1 cellular context compared by ENCODE assay signal in genomic region chr20:37270586-37271420, GRCh38.
TF ChIP-seq lines count a peak whose summit lies in the region.

No MANE protein-coding gene starts in this region.

TF ChIP-seq in K562, 482 proteins besides CTCF, POLR2A, EP300 and RAD21 (continued from another document):
- TF ChIP-seq, protein P1, sequence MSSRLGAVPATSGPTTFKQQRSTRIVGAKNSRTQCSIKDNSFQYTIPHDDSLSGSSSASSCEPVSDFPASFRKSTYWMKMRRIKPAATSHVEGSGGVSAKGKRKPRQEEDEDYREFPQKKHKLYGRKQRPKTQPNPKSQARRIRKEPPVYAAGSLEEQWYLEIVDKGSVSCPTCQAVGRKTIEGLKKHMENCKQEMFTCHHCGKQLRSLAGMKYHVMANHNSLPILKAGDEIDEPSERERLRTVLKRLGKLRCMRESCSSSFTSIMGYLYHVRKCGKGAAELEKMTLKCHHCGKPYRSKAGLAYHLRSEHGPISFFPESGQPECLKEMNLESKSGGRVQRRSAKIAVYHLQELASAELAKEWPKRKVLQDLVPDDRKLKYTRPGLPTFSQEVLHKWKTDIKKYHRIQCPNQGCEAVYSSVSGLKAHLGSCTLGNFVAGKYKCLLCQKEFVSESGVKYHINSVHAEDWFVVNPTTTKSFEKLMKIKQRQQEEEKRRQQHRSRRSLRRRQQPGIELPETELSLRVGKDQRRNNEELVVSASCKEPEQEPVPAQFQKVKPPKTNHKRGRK (tag; IDR thresholded peaks at IDR 0.05) = no peak
- TF ChIP-seq, protein P2, sequence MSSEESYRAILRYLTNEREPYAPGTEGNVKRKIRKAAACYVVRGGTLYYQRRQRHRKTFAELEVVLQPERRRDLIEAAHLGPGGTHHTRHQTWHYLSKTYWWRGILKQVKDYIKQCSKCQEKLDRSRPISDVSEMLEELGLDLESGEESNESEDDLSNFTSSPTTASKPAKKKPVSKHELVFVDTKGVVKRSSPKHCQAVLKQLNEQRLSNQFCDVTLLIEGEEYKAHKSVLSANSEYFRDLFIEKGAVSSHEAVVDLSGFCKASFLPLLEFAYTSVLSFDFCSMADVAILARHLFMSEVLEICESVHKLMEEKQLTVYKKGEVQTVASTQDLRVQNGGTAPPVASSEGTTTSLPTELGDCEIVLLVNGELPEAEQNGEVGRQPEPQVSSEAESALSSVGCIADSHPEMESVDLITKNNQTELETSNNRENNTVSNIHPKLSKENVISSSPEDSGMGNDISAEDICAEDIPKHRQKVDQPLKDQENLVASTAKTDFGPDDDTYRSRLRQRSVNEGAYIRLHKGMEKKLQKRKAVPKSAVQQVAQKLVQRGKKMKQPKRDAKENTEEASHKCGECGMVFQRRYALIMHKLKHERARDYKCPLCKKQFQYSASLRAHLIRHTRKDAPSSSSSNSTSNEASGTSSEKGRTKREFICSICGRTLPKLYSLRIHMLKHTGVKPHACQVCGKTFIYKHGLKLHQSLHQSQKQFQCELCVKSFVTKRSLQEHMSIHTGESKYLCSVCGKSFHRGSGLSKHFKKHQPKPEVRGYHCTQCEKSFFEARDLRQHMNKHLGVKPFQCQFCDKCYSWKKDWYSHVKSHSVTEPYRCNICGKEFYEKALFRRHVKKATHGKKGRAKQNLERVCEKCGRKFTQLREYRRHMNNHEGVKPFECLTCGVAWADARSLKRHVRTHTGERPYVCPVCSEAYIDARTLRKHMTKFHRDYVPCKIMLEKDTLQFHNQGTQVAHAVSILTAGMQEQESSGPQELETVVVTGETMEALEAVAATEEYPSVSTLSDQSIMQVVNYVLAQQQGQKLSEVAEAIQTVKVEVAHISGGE (CRISPR knock-in tag; IDR thresholded peaks at IDR 0.05) = no peak
- TF ChIP-seq ZNF280A (IDR thresholded peaks at IDR 0.05; ENCODE audit: low read depth, partially characterized antibody) = no peak
- TF ChIP-seq NR2C1 (IDR thresholded peaks at IDR 0.05) = peak; percentile 84
- peak; percentile 90 for TF ChIP-seq NR2C1 (tag; IDR thresholded peaks at IDR 0.05)
- no peak for TF ChIP-seq LARP7 (IDR thresholded peaks at IDR 0.05)
- TF ChIP-seq, protein P3, sequence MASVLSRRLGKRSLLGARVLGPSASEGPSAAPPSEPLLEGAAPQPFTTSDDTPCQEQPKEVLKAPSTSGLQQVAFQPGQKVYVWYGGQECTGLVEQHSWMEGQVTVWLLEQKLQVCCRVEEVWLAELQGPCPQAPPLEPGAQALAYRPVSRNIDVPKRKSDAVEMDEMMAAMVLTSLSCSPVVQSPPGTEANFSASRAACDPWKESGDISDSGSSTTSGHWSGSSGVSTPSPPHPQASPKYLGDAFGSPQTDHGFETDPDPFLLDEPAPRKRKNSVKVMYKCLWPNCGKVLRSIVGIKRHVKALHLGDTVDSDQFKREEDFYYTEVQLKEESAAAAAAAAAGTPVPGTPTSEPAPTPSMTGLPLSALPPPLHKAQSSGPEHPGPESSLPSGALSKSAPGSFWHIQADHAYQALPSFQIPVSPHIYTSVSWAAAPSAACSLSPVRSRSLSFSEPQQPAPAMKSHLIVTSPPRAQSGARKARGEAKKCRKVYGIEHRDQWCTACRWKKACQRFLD (CRISPR knock-in tag; IDR thresholded peaks at IDR 0.05) = peak; percentile 56; the same call in 1 of the 2 replicates
- TF ChIP-seq XRCC4 (IDR thresholded peaks at IDR 0.05; ENCODE audit: extremely low read depth, insufficient read depth, insufficient read length) = no peak
- TF ChIP-seq IFI16 (CRISPR knock-in tag; IDR thresholded peaks at IDR 0.05) = no peak
- TF ChIP-seq, protein P4, sequence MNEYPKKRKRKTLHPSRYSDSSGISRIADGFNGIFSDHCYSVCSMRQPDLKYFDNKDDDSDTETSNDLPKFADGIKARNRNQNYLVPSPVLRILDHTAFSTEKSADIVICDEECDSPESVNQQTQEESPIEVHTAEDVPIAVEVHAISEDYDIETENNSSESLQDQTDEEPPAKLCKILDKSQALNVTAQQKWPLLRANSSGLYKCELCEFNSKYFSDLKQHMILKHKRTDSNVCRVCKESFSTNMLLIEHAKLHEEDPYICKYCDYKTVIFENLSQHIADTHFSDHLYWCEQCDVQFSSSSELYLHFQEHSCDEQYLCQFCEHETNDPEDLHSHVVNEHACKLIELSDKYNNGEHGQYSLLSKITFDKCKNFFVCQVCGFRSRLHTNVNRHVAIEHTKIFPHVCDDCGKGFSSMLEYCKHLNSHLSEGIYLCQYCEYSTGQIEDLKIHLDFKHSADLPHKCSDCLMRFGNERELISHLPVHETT (CRISPR knock-in tag; conservative IDR thresholded peaks at IDR 0.05 in 1 of 2, IDR thresholded peaks at IDR 0.05 in 1 of 2) = no peak
- no peak for TF ChIP-seq ZNF354B (CRISPR knock-in tag; IDR thresholded peaks at IDR 0.05)
- no peak for TF ChIP-seq ESRRB (CRISPR knock-in tag; IDR thresholded peaks at IDR 0.05; ENCODE audit: borderline replicate concordance)
- no peak for TF ChIP-seq YY1 (IDR thresholded peaks at IDR 0.05; ENCODE audit: borderline replicate concordance in 1 of 3, control insufficient read depth in 1 of 3, extremely low read depth in 1 of 3, insufficient read depth in 3 of 3, insufficient read length in 1 of 3, insufficient replicate concordance in 2 of 3, low read depth in 1 of 3, low read length in 2 of 3)
- TF ChIP-seq ILF3 (IDR thresholded peaks at IDR 0.05; ENCODE audit: borderline replicate concordance) = no peak
- no peak for TF ChIP-seq CEBPG (CRISPR knock-in tag; IDR thresholded peaks at IDR 0.05)
- TF ChIP-seq CEBPG (tag; conservative IDR thresholded peaks at IDR 0.05 in 1 of 2, IDR thresholded peaks at IDR 0.05 in 1 of 2) = no peak
- TF ChIP-seq BCOR (IDR thresholded peaks at IDR 0.05) = no peak
- TF ChIP-seq, protein P5, sequence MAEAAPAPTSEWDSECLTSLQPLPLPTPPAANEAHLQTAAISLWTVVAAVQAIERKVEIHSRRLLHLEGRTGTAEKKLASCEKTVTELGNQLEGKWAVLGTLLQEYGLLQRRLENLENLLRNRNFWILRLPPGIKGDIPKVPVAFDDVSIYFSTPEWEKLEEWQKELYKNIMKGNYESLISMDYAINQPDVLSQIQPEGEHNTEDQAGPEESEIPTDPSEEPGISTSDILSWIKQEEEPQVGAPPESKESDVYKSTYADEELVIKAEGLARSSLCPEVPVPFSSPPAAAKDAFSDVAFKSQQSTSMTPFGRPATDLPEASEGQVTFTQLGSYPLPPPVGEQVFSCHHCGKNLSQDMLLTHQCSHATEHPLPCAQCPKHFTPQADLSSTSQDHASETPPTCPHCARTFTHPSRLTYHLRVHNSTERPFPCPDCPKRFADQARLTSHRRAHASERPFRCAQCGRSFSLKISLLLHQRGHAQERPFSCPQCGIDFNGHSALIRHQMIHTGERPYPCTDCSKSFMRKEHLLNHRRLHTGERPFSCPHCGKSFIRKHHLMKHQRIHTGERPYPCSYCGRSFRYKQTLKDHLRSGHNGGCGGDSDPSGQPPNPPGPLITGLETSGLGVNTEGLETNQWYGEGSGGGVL (CRISPR knock-in tag; IDR thresholded peaks at IDR 0.05) = no peak
- TF ChIP-seq NR4A1 (CRISPR knock-in tag; IDR thresholded peaks at IDR 0.05) = no peak
- TF ChIP-seq NR4A1 (tag; IDR thresholded peaks at IDR 0.05) = no peak
- TF ChIP-seq SMARCE1 (IDR thresholded peaks at IDR 0.05) = peak; percentile 64; the same call in 1 of the 2 replicates
- TF ChIP-seq ESRRA (IDR thresholded peaks at IDR 0.05; ENCODE audit: borderline replicate concordance, low read depth) = peak; percentile 69; the same call in 1 of the 2 replicates
- peak; percentile 62 for TF ChIP-seq ZBTB17 (CRISPR knock-in tag; IDR thresholded peaks at IDR 0.05)
- peak; percentile 40; the same call in 1 of the 2 replicates for TF ChIP-seq GABPB1 (CRISPR knock-in tag; IDR thresholded peaks at IDR 0.05)
- TF ChIP-seq, protein P6, sequence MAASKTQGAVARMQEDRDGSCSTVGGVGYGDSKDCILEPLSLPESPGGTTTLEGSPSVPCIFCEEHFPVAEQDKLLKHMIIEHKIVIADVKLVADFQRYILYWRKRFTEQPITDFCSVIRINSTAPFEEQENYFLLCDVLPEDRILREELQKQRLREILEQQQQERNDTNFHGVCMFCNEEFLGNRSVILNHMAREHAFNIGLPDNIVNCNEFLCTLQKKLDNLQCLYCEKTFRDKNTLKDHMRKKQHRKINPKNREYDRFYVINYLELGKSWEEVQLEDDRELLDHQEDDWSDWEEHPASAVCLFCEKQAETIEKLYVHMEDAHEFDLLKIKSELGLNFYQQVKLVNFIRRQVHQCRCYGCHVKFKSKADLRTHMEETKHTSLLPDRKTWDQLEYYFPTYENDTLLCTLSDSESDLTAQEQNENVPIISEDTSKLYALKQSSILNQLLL (CRISPR knock-in tag; IDR thresholded peaks at IDR 0.05; ENCODE audit: borderline replicate concordance) = no peak
- no peak for TF ChIP-seq XRCC3 (IDR thresholded peaks at IDR 0.05)
